In the genomic region with DNA sequence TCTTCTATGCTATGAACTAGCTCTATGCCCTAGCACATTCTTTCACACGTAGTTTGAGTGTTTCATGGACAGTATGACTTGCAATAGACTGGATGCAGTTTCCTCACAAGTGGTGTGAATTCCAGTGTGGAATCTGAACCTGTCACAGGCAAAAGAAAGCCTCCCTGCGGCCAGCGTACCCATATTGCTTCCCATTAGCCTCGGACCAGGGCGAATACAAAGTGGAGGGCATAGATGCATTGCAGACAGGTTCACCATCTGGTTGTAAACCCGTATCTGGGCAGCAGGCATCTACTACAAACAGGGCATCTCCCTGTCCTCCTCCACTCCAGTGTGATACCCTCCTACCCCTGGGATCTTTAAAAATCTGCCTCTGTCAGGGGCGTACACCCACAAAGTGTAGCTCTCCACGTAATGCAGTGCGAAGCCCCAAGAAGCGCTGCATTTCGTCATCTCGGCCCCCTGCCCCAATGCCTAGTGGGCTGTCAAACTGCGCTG, we compare ENCODE assay signal across 1 cellular context.
TF ChIP-seq lines count a peak whose summit lies in the region.

No MANE protein-coding gene starts in this region.

TF ChIP-seq in HEK293, 187 proteins besides CTCF, POLR2A, EP300 and RAD21 (continued from another document):
- TF ChIP-seq, protein P1, sequence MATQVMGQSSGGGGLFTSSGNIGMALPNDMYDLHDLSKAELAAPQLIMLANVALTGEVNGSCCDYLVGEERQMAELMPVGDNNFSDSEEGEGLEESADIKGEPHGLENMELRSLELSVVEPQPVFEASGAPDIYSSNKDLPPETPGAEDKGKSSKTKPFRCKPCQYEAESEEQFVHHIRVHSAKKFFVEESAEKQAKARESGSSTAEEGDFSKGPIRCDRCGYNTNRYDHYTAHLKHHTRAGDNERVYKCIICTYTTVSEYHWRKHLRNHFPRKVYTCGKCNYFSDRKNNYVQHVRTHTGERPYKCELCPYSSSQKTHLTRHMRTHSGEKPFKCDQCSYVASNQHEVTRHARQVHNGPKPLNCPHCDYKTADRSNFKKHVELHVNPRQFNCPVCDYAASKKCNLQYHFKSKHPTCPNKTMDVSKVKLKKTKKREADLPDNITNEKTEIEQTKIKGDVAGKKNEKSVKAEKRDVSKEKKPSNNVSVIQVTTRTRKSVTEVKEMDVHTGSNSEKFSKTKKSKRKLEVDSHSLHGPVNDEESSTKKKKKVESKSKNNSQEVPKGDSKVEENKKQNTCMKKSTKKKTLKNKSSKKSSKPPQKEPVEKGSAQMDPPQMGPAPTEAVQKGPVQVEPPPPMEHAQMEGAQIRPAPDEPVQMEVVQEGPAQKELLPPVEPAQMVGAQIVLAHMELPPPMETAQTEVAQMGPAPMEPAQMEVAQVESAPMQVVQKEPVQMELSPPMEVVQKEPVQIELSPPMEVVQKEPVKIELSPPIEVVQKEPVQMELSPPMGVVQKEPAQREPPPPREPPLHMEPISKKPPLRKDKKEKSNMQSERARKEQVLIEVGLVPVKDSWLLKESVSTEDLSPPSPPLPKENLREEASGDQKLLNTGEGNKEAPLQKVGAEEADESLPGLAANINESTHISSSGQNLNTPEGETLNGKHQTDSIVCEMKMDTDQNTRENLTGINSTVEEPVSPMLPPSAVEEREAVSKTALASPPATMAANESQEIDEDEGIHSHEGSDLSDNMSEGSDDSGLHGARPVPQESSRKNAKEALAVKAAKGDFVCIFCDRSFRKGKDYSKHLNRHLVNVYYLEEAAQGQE (tag by site-specific recombination; IDR thresholded peaks at IDR 0.05) = 0 out of 2 replicates have a peak, but pooled peaks have one; percentile 35
- peak; percentile 71 for TF ChIP-seq EGR2 (tag by site-specific recombination; IDR thresholded peaks at IDR 0.05; ENCODE audit: low read depth)
- no peak for TF ChIP-seq ZNF677 (tag by site-specific recombination; IDR thresholded peaks at IDR 0.05)
- peak; percentile 43; the same call in 1 of the 2 replicates for TF ChIP-seq ZBTB48 (tag by site-specific recombination; IDR thresholded peaks at IDR 0.05)
- no peak for TF ChIP-seq ZNF169 (tag by site-specific recombination; IDR thresholded peaks at IDR 0.05)
- TF ChIP-seq SCRT1 (tag by site-specific recombination; IDR thresholded peaks at IDR 0.05; ENCODE audit: borderline replicate concordance) = no peak
- TF ChIP-seq ZNF362 (tag by site-specific recombination; IDR thresholded peaks at IDR 0.05) = no peak
